ENCODE assay signal across 15 cellular contexts in the genomic region with DNA sequence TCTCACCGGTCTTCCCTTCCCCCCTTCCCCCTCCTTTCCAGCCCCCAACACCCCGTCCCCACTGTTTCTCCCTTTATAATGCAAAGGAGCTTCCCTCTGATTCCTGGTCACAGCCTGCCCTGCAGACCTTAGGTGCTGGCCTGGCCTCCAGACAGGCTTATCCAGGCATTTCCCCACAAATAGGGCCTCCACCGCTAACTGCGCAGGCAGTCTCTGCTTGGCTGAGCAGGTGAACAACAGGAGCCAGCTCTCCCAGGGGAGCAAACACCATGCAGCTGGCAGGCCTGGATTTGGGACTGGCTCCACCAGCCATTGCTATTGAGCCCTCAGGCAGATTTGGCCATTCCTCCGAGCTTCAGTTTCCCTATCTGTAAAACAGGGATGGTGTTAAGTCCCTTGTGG. TPM values are rescaled to one million over a fixed set of nuclear protein-coding genes. Genes with fewer than 3 reads are reported as not detected.
A peak's percentile ranks its signal among the peaks of the same experiment; 100 is the strongest.
DNase-seq lines count a peak whose midpoint lies in the region; ATAC-seq and TF ChIP-seq lines count a peak whose summit lies in the region.
"Had no signal": no experiment of that assay in that cellular context is flagged by ENCODE, and none has a peak within 500 bp of the region (broad histone marks: within the 10 kb centered on the region; RNA-seq: fewer than 3 reads in every experiment).

No MANE protein-coding gene starts in this region.

- CTCF ChIA-PET in HEK293T (lab: Yijun Ruan, JAX): interaction anchor here (0.6 kb wide), 1 partner anchor 383 kb away, joined by 4 read pairs; no protein-coding TSS in a partner anchor

- peak; percentile 67 for DNase-seq in COLO668 (lab: John Stamatoyannopoulos, UW; ENCODE audit: unreplicated experiment)
- peak; percentile 2 for DNase-seq in HEK293T (ENCODE audit: extremely low spot score)
- peak; percentile 36 for DNase-seq in SK-N-DZ (ENCODE audit: low spot score)
- peak; percentile 78 for DNase-seq in mesenteric fat pad (ENCODE audit: low spot score)
- DNase-seq in C1 segment of cervical spinal cord (lab: John Stamatoyannopoulos, UW): no peak
- DNase-seq in NCI-H2227 treated with DMSO at 0.1 percent for 48 hours (lab: John Stamatoyannopoulos, UW): no peak
- DNase-seq: activated B cell treated with CpG ODN at 0.5 μM for 24 hours; activated T-cell treated with anti-CD3 and anti-CD28 coated beads, Interleukin-2, amount 50 U/mL, for 48 hours; immature natural killer cell; NCI-H1694 treated with DMSO at 0.1 percent for 48 hours had no signal

- no peak for ATAC-seq in GM21515 (IDR thresholded peaks at IDR 0.05; ENCODE audit: unreplicated experiment)
- no peak for ATAC-seq in GM18868 (IDR thresholded peaks at IDR 0.05; ENCODE audit: unreplicated experiment)
- ATAC-seq: natural killer cell treated with Interleukin-12 subunit alpha and Interleukin-12 subunit beta and Interleukin-15 and Interleukin-18, amount 100 ng/mL, for 72 hours had no signal

- POLR2A ChIA-PET in HEK293T (lab: Yijun Ruan, JAX): no interaction called here

TF ChIP-seq in HEK293T, 16 proteins besides CTCF, POLR2A, EP300 and RAD21:
- TF ChIP-seq FOXA1 (IDR thresholded peaks at IDR 0.05): no peak
- no peak for TF ChIP-seq LEF1 (IDR thresholded peaks at IDR 0.05; ENCODE audit: borderline replicate concordance)
- TF ChIP-seq ZNF384 (IDR thresholded peaks at IDR 0.05): no peak
- no peak for TF ChIP-seq ARNT (IDR thresholded peaks at IDR 0.05)
- TF ChIP-seq BHLHE40 (IDR thresholded peaks at IDR 0.05; ENCODE audit: borderline replicate concordance): no peak
- no peak for TF ChIP-seq FOXM1 (IDR thresholded peaks at IDR 0.05; ENCODE audit: borderline replicate concordance)

RNA-seq across cellular contexts. Expression of a gene that starts 46.0 kb away (rescaled TPM):
- not detected in 2 replicates for polyA plus RNA-seq in SK-N-DZ (2014; cell fraction: cytosol; rRNA removed)
- not detected in 2 replicates for polyA plus RNA-seq in SK-N-DZ (2014; cell fraction: nucleus; rRNA removed)
- 0.45 TPM for total RNA-seq in mesenteric fat pad
- total RNA-seq: activated B cell treated with CpG ODN at 0.5 μM for 24 hours; epithelial cell of proximal tubule; natural killer cell treated with Interleukin-12 subunit alpha and Interleukin-12 subunit beta and Interleukin-15 and Interleukin-18, amount 100 ng/mL, for 72 hours; smooth muscle cell had no signal
- polyA plus RNA-seq: immature natural killer cell, smooth muscle cell had no signal

RNA-seq across cellular contexts. Expression of a gene that starts 55.7 kb away (rescaled TPM):
- polyA plus RNA-seq in SK-N-DZ (2014; cell fraction: cytosol; rRNA removed): 57.9 and 64.7 TPM in 2 replicates
- 40.6 and 41.2 TPM in 2 replicates for polyA plus RNA-seq in SK-N-DZ (2014; cell fraction: nucleus; rRNA removed)
- total RNA-seq in mesenteric fat pad: 36.2 TPM

Comparison
In these comparisons a context has a peak if more than half of its experiments do, and no peak if none do; other contexts are left out.
1. DNase-seq: peak in COLO668 (single experiment), HEK293T (single experiment), SK-N-DZ (single experiment) and mesenteric fat pad (single experiment); none in C1 segment of cervical spinal cord (0 of 14) and NCI-H2227 treated with DMSO at 0.1 percent for 48 hours (single experiment).